ENCODE assay signal across 16 cellular contexts in the genomic region with DNA sequence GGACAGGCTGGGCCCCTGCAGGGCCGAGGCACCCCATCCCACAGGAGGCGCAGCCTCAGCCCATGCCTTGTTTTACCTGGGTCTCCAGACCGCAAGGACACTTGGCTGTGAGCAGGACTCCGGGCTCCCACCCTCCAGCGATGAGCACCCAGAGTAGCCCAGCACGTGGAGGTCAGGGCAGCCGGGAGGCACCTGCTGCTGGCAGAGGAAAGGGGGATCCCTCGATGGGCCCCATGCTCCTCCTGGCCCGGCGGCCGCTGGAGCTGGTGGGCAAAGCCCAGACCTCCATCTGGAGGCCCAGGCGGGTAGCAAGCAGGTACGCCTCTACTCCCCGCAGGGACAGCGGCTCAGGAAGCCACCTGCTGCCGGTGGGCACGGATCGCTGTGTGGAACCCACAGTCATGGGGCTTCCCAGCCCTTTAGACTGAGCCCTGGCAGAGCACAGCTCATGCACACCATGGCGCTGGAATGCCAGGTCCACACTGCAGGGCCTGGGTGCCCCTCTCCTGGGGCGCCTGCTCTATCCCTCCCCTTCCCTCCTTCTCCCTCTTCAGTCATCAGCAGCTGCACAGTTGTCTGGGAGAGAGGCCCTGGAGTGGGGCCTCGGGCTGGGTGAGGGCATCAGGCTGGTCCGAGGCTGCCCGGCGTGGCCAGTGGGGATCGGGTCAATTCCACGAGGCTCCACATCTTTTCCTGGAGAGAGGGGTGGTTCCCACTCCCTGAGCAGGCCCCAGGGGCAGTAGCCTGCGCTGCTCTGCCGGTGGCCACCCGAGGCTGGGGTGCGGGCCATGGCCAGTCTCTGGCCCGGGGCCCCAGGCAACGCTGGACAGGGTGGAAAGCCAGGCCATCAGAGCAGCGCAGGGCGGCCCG.
DNase-seq lines count a peak whose midpoint lies in the region; ATAC-seq, FAIRE-seq and TF ChIP-seq lines count a peak whose summit lies in the region.
"Had no signal": no experiment of that assay in that cellular context is flagged by ENCODE, and none has a peak within 500 bp of the region (broad histone marks: within the 10 kb centered on the region; RNA-seq: fewer than 3 reads in every experiment).

No MANE protein-coding gene starts in this region.

- peak overlapping the region; percentile 43 for H2AK5ac ChIP-seq in neuronal stem cell (ENCODE audit: low read depth, low read length)

- peaks cover 0 to 16% (median 5%) of the 10 kb centered on the region in 4 donors for H3K4me1 ChIP-seq in right lobe of liver
- H3K4me1 ChIP-seq in HepG2 (ENCODE audit: insufficient read depth, low read length): peaks cover 44% of the 10 kb centered on the region
- peaks cover 79% of the 10 kb centered on the region for H3K4me1 ChIP-seq in left ventricle myocardium inferior
- H3K4me1 ChIP-seq in neuronal stem cell (ENCODE audit: control insufficient read depth in 2 of 2, insufficient read depth in 1 of 2, low read depth in 1 of 2, low read length in 2 of 2): peaks cover 2 to 8% of the 10 kb centered on the region in 2 donors
- H3K4me1 ChIP-seq in aorta (ENCODE audit: control insufficient read depth in 1 of 2, insufficient read depth in 2 of 2, low read length in 2 of 2): no peaks in the 10 kb centered on the region
- H3K4me1 ChIP-seq in effector memory CD4-positive, alpha-beta T cell (ENCODE audit: control insufficient read depth, insufficient read depth, low read length, poor library complexity, severe bottlenecking): no peaks in the 10 kb centered on the region

- H3K36me3 ChIP-seq in right lobe of liver (no peaks in the 10 kb centered on the region), HepG2 (replicated peaks in 1 of 2; ENCODE audit: control insufficient read depth in 1 of 2, insufficient read depth in 2 of 2, low read length in 2 of 2) (no peaks in the 10 kb centered on the region), left ventricle myocardium inferior (no peaks in the 10 kb centered on the region), neuronal stem cell (replicated peaks in 1 of 2; ENCODE audit: control insufficient read depth in 2 of 2, insufficient read depth in 2 of 2, low read length in 2 of 2) (no peaks in the 10 kb centered on the region), aorta (ENCODE audit: control insufficient read depth in 1 of 2, insufficient read depth in 2 of 2, low read length in 1 of 2) (no peaks in the 10 kb centered on the region)
- no peaks in the 10 kb centered on the region for H3K36me3 ChIP-seq in effector memory CD4-positive, alpha-beta T cell (ENCODE audit: control insufficient read depth, insufficient read depth, low read length)

- no peaks in the 10 kb centered on the region for H4K20me1 ChIP-seq in HepG2 (ENCODE audit: insufficient read depth, low read length)

- H3K4me2 ChIP-seq in HepG2 (ENCODE audit: low read depth, low read length) (no peak overlapping the region), neuronal stem cell (ENCODE audit: insufficient read depth, low read length, poor library complexity, severe bottlenecking) (no peak overlapping the region)
- H3K4me2 ChIP-seq: A549 had no signal

- TF ChIP-seq POLR2A in right lobe of liver (IDR thresholded peaks at IDR 0.05) (no peak), HepG2 (IDR thresholded peaks at IDR 0.05; ENCODE audit: insufficient read depth in 1 of 2, low read depth in 2 of 2, low read length in 2 of 2) (no peak)

- CTCF ChIA-PET in HepG2 (lab: Yijun Ruan, JAX; ENCODE audit: low intra/inter-chr PET ratio, low total read pairs): interaction anchor here (1.3 kb wide), 1 partner anchor 115 kb away, joined by 4 read pairs; no protein-coding TSS in a partner anchor

- peak overlapping the region; percentile 24 for H2BK15ac ChIP-seq in neuronal stem cell (ENCODE audit: low read length)

- peak overlapping the region; percentile 71 for H3K18ac ChIP-seq in neuronal stem cell (ENCODE audit: low read length)

- peak; percentile 15 to 51 (median 42) for DNase-seq in right lobe of liver
- no peak for DNase-seq in HepG2 (ENCODE audit: low spot score)
- peak; percentile 12 for DNase-seq in left ventricle myocardium inferior
- no peak for DNase-seq in neuronal stem cell (ENCODE audit: low spot score)
- peak; percentile 44 to 70 for DNase-seq in aorta
- DNase-seq in epidermal melanocyte (ENCODE audit: insufficient read length, low spot score): no peak
- DNase-seq in effector memory CD4-positive, alpha-beta T cell: no peak
- DNase-seq: activated CD4-positive, alpha-beta T cell treated with anti-CD3 and anti-CD28 coated beads for 4 hours; activated CD8-positive, alpha-beta memory T cell treated with anti-CD3 and anti-CD28 coated beads, Interleukin-2, amount 10 ng/mL, durations not matched to agents 7 days and 5 days; Calu3; NCI-H1930; NCI-H446 had no signal

- POLR2A ChIA-PET in HepG2 (lab: Yijun Ruan, JAX): interaction anchor here (1.2 kb wide), 1 partner anchor 130 kb away, joined by 3 read pairs; no protein-coding TSS in a partner anchor

- H2BK120ac ChIP-seq in neuronal stem cell (ENCODE audit: low read depth, low read length): peak overlapping the region; percentile 47

- H3K79me1 ChIP-seq in neuronal stem cell (ENCODE audit: low read depth, low read length): peaks cover 3% of the 10 kb centered on the region

- no peaks in the 10 kb centered on the region for H3K27me3 ChIP-seq in right lobe of liver
- peaks cover 23 to 70% of the 10 kb centered on the region in 2 experiments for H3K27me3 ChIP-seq in HepG2 (ENCODE audit: control insufficient read depth in 1 of 2, insufficient read depth in 2 of 2, low read length in 2 of 2)
- peaks cover 6% of the 10 kb centered on the region for H3K27me3 ChIP-seq in left ventricle myocardium inferior (ENCODE audit: low read depth)
- peaks cover 0 to 39% (median 7%) of the 10 kb centered on the region in 3 experiments for H3K27me3 ChIP-seq in neuronal stem cell (ENCODE audit: control insufficient read depth in 3 of 3, insufficient read depth in 3 of 3, low read depth in 1 of 3, low read length in 3 of 3)
- no peaks in the 10 kb centered on the region for H3K27me3 ChIP-seq in aorta (ENCODE audit: control insufficient read depth in 1 of 2, insufficient read depth in 2 of 2, low read length in 1 of 2)
- no peaks in the 10 kb centered on the region for H3K27me3 ChIP-seq in effector memory CD4-positive, alpha-beta T cell (replicated peaks; ENCODE audit: control insufficient read depth, insufficient read depth, low read length, poor library complexity, severe bottlenecking)

- peak overlapping the region; percentile 38 for H3K14ac ChIP-seq in neuronal stem cell (ENCODE audit: low read length)

- in situ Hi-C loops in HepG2 (cut with HindIII; ENCODE audit: extremely low pct_ligation_motif_present, low pct_unique_long_range_greater_than_20kb): loop anchor here (5.0 kb wide), 1 partner anchor 170 kb away; no protein-coding TSS in a partner anchor

- BruUV-seq in HepG2 (replicated peaks; lab: Mats Ljungman, UMichigan): no TSS peak

- no peak for TF ChIP-seq RAD21 in HepG2 (CRISPR knock-in tag; IDR thresholded peaks at IDR 0.05)

- WGBS in right lobe of liver (ENCODE audit: insufficient coverage, low coverage, low lambda C conversion rate, missing lambda C conversion rate): no CpG with 5 or more reads among the region's 35 CpGs
- WGBS in HepG2 (ENCODE audit: low lambda C conversion rate): 56% methylated on average over 5 of the region's 35 CpGs
- no CpG with 5 or more reads among the region's 35 CpGs for WGBS in neuronal stem cell (ENCODE audit: extremely low coverage in 2 of 2, insufficient read length in 2 of 2, insufficient replicate concordance in 1 of 2), 2 donors
- 94 to 97% methylated on average over 32 to 35 of the region's 35 CpGs for WGBS in aorta, 2 donors

- H3K27ac ChIP-seq in right lobe of liver (no peak overlapping the region), HepG2 (ENCODE audit: extremely low read length, insufficient read depth, low read length) (no peak overlapping the region), left ventricle myocardium inferior (replicated peaks) (peak overlapping the region; percentile 98), neuronal stem cell (replicated peaks; ENCODE audit: low read length) (no peak overlapping the region), aorta (ENCODE audit: low read depth in 1 of 2, low read length in 2 of 2) (no peak overlapping the region)
- no peak overlapping the region for H3K27ac ChIP-seq in effector memory CD4-positive, alpha-beta T cell (ENCODE audit: insufficient read depth, low read length, poor library complexity, severe bottlenecking)
- H3K27ac ChIP-seq: A549 had no signal

- TF ChIP-seq CTCF in right lobe of liver (IDR thresholded peaks at IDR 0.05) (no peak), HepG2 (CRISPR knock-in tag; IDR thresholded peaks at IDR 0.05) (no peak), left ventricle myocardium inferior (IDR thresholded peaks at IDR 0.05; ENCODE audit: borderline replicate concordance) (no peak)

- H4K8ac ChIP-seq in neuronal stem cell (ENCODE audit: low read depth, low read length): no peak overlapping the region

- H3K4me3 ChIP-seq in right lobe of liver (no peak overlapping the region), HepG2 (replicated peaks in 1 of 3; ENCODE audit: insufficient read depth in 1 of 3, low read depth in 2 of 3, low read length in 3 of 3) (no peak overlapping the region), left ventricle myocardium inferior (no peak overlapping the region), neuronal stem cell (ENCODE audit: low read length in 2 of 2) (no peak overlapping the region), aorta (ENCODE audit: low read length in 2 of 2) (no peak overlapping the region)
- H3K4me3 ChIP-seq in effector memory CD4-positive, alpha-beta T cell (ENCODE audit: insufficient read depth, low read depth, low read length, poor library complexity, severe bottlenecking): no peak overlapping the region
- H3K4me3 ChIP-seq: A549 had no signal

- H3K79me2 ChIP-seq in HepG2 (ENCODE audit: insufficient read depth, low read length): no peaks in the 10 kb centered on the region

- H3K9me3 ChIP-seq in right lobe of liver: no peaks in the 10 kb centered on the region
- no peaks in the 10 kb centered on the region for H3K9me3 ChIP-seq in HepG2 (ENCODE audit: low read length)
- H3K9me3 ChIP-seq in left ventricle myocardium inferior (replicated peaks): no peaks in the 10 kb centered on the region
- H3K9me3 ChIP-seq in neuronal stem cell (replicated peaks in 1 of 2; ENCODE audit: control insufficient read depth in 2 of 2, insufficient read depth in 1 of 2, low read depth in 1 of 2, low read length in 2 of 2): no peaks in the 10 kb centered on the region
- no peaks in the 10 kb centered on the region for H3K9me3 ChIP-seq in aorta (ENCODE audit: control insufficient read depth, low read length)
- no peaks in the 10 kb centered on the region for H3K9me3 ChIP-seq in effector memory CD4-positive, alpha-beta T cell (ENCODE audit: control insufficient read depth, low read length)
- H3K9me3 ChIP-seq: A549 had no signal

- no peak overlapping the region for H4K91ac ChIP-seq in neuronal stem cell (ENCODE audit: low read depth, low read length, poor library complexity)

- TF ChIP-seq EP300 in HepG2 (IDR thresholded peaks at IDR 0.05; ENCODE audit: low read depth in 2 of 2, low read length in 2 of 2): no peak
- no peak for TF ChIP-seq EP300 in HepG2 (CRISPR knock-in tag; IDR thresholded peaks at IDR 0.05; ENCODE audit: borderline replicate concordance)

- no peak overlapping the region for H2BK5ac ChIP-seq in neuronal stem cell (ENCODE audit: low read length)

- peak overlapping the region; percentile 55 for H3K23ac ChIP-seq in neuronal stem cell (ENCODE audit: low read depth, low read length, poor library complexity)

- FAIRE-seq in HepG2 (lab: Jason Lieb, UNC): no peak
- FAIRE-seq: A549, GM12892 had no signal

- intact Hi-C loops in right lobe of liver (cut with DNase I): loop anchor here (5.0 to 10.0 kb wide), 3 partner anchors 72 to 170 kb away; partner anchors contain the start of gene INPP5A (in 1 of the 2)
- intact Hi-C loops in HepG2 (cut with micrococcal nuclease; ENCODE audit: unreplicated experiment): loop anchor here (5.0 kb wide), 1 partner anchor 130 kb away; no protein-coding TSS in a partner anchor
- intact Hi-C loops in left ventricle myocardium inferior (cut with micrococcal nuclease): no loop called here
- intact Hi-C loops in aorta (cut with DNase I): loop anchor here in 1 of 2 donors (2.0 to 5.0 kb wide), 2 partner anchors 35 to 114 kb away; no protein-coding TSS in a partner anchor

- no peak overlapping the region for H2AFZ ChIP-seq in HepG2 (ENCODE audit: low read length)
- no peak overlapping the region for H2AFZ ChIP-seq in neuronal stem cell (ENCODE audit: low read length)

- H2BK12ac ChIP-seq in neuronal stem cell (ENCODE audit: low read length): no peak overlapping the region

- no peak overlapping the region for H3K4ac ChIP-seq in neuronal stem cell (ENCODE audit: low read length)

- ATAC-seq in right lobe of liver (no peak), HepG2 (no peak), aorta (ENCODE audit: low FRiP score) (no peak)
- ATAC-seq in activated CD4-positive, CD25-positive, alpha-beta regulatory T cell treated with anti-CD3 and anti-CD28 coated beads, Interleukin-2, amount 50 U/mL, for 24 hours: no peak
- ATAC-seq: activated CD8-positive, alpha-beta memory T cell treated with anti-CD3 and anti-CD28 coated beads, Interleukin-2, amount 10 ng/mL, durations not matched to agents 7 days and 5 days; activated naive CD4-positive, alpha-beta T cell treated with anti-CD3 and anti-CD28 coated beads, Interleukin-2, amount 50 U/mL, for 72 hours had no signal

- H3K9ac ChIP-seq in HepG2 (ENCODE audit: insufficient read depth, low read depth, low read length) (no peak overlapping the region), neuronal stem cell (ENCODE audit: low read depth, low read length, poor library complexity) (peak overlapping the region; percentile 44)

Comparison
In these comparisons a context has a peak if more than half of its experiments do, and no peak if none do; other contexts are left out.
1. DNase-seq: peak in right lobe of liver (3 of 3), left ventricle myocardium inferior (single experiment) and aorta (2 of 2); none in HepG2 (single experiment), neuronal stem cell (single experiment), epidermal melanocyte (single experiment) and effector memory CD4-positive, alpha-beta T cell (0 of 3).